ENCODE assay signal across 27 cellular contexts in genomic region chr9:136353088-136353487, GRCh38. TPM values are rescaled to one million over a fixed set of nuclear protein-coding genes. Genes with fewer than 3 reads are reported as not detected.
"Had no signal": no experiment of that assay in that cellular context is flagged by ENCODE, and none has a peak within 500 bp of the region (broad histone marks: within the 10 kb centered on the region; RNA-seq: fewer than 3 reads in every experiment).

No MANE protein-coding gene starts in this region.

- H3K27me3 ChIP-seq: ascending aorta, esophagus muscularis mucosa, left lung, spleen, uterus had no signal

- H3K4me1 ChIP-seq: foreskin keratinocyte, left lung, parathyroid adenoma, psoas muscle had no signal

- H3K9ac ChIP-seq: parathyroid adenoma had no signal

- H3K4me3 ChIP-seq: ascending aorta, esophagus muscularis mucosa, left lung, mucosa of descending colon, psoas muscle, spleen, thoracic aorta, uterus had no signal

- H3K36me3 ChIP-seq: uterus had no signal

- H3K9me3 ChIP-seq: ascending aorta, esophagus muscularis mucosa, left lung, mucosa of descending colon, psoas muscle, spleen, thoracic aorta, uterus had no signal

- DNase-seq: activated CD4-positive, alpha-beta T cell treated with anti-CD3 and anti-CD28 coated beads for 48 hours; activated CD4-positive, alpha-beta T cell treated with anti-CD3 and anti-CD28 coated beads, Interleukin-2, amount 50 U/mL, for 48 hours; activated CD8-positive, alpha-beta memory T cell treated with anti-CD3 and anti-CD28 coated beads for 24 hours; activated effector memory CD4-positive, alpha-beta T cell treated with Interleukin-2 at 50 U/mL for 16 hours; activated naive CD4-positive, alpha-beta T cell treated with Interleukin-2 at 50 U/mL for 16 hours; activated naive CD8-positive, alpha-beta T cell treated with anti-CD3 and anti-CD28 coated beads, Interleukin-2, amount 10 ng/mL, durations not matched to agents 7 days and 5 days; cortex of kidney; endodermal cell; foreskin keratinocyte; kidney glomerular epithelial cell; left lung; mucosa of descending colon; occipital lobe; psoas muscle; spleen; stimulated activated naive CD8-positive, alpha-beta T cell treated with anti-CD3 and anti-CD28 coated beads, Interleukin-15, Interleukin-2, amounts not matched to agents 100 U/mL and 50 U/mL, for 24 hours; T1000; WERI-Rb-1 had no signal

- H3K27ac ChIP-seq: ascending aorta, foreskin keratinocyte, left lung, parathyroid adenoma, psoas muscle, spleen, thoracic aorta had no signal

- H3K79me2 ChIP-seq: parathyroid adenoma had no signal

- H2AFZ ChIP-seq: parathyroid adenoma had no signal

- ATAC-seq: activated CD4-positive, CD25-positive, alpha-beta regulatory T cell treated with anti-CD3 and anti-CD28 coated beads, Interleukin-2, amount 50 U/mL, for 24 hours; foreskin keratinocyte; mucosa of descending colon; psoas muscle; stimulated activated naive CD8-positive, alpha-beta T cell treated with anti-CD3 and anti-CD28 coated beads, Interleukin-15, Interleukin-2, amounts not matched to agents 100 U/mL and 50 U/mL, for 24 hours had no signal

RNA-seq across cellular contexts. Expression of gene CCDC187, which starts 49.2 kb away (rescaled TPM):
- total RNA-seq: activated naive CD8-positive, alpha-beta T cell treated with anti-CD3 and anti-CD28 coated beads, Interleukin-2, amount 10 ng/mL, durations not matched to agents 7 days and 5 days; chondrocyte; esophagus muscularis mucosa; foreskin keratinocyte; lung microvascular endothelial cell; mesenteric fat pad; psoas muscle; thoracic aorta had no signal
- polyA plus RNA-seq: psoas muscle had no signal
